ENCODE assay signal across 8 cellular contexts in genomic region chr12:48156648-48157015, GRCh38. TPM values are rescaled to one million over a fixed set of nuclear protein-coding genes. Genes with fewer than 3 reads are reported as not detected.
DNase-seq lines count a peak whose midpoint lies in the region; ATAC-seq, FAIRE-seq and TF ChIP-seq lines count a peak whose summit lies in the region.

No MANE protein-coding gene starts in this region.

- peak; percentile 41 for DNase-seq in NCI-H1105 treated with DMSO at 0.1 percent for 48 hours (lab: John Stamatoyannopoulos, UW)
- no peak for DNase-seq in NCI-H1105 (lab: John Stamatoyannopoulos, UW)
- no peak for DNase-seq in activated T-helper 2 cell treated with anti-CD3 and anti-CD28 coated beads, Interferon-gamma antibody, Interleukin-2, Interleukin-4, amounts not matched to agents 10 μg/mL and 5 μg/mL and 100 μg/mL, durations not matched to agents 14 hours and 24 hours and 36 hours (ENCODE audit: low spot score)
- peak; percentile 13 for DNase-seq in iPS-NIHi11 (ENCODE audit: low spot score)
- DNase-seq in stimulated activated naive CD8-positive, alpha-beta T cell treated with anti-CD3 and anti-CD28 coated beads, Interleukin-15, amount 100 ng/mL, for 72 hours: no peak
- DNase-seq in GM10248 (ENCODE audit: extremely low spot score): no peak
- no peak for DNase-seq in urothelium cell line (ENCODE audit: low spot score)

- H3K27me3 Mint-ChIP-seq in activated T-helper 2 cell treated with anti-CD3 and anti-CD28 coated beads, Interferon-gamma antibody, Interleukin-2, Interleukin-4, amounts not matched to agents 10 μg/mL and 5 μg/mL and 100 μg/mL, durations not matched to agents 14 hours and 24 hours and 36 hours (ENCODE audit: low read depth): no peaks in the 10 kb centered on the region
- H3K27me3 Mint-ChIP-seq in stimulated activated naive CD8-positive, alpha-beta T cell treated with anti-CD3 and anti-CD28 coated beads, Interleukin-15, amount 100 ng/mL, for 72 hours: no peaks in the 10 kb centered on the region

- CTCF ChIA-PET in GM10248 (lab: Yijun Ruan, JAX): interaction anchor here (0.8 to 1.8 kb wide), 6 partner anchors 9 to 284 kb away, joined by 3 to 11 read pairs (median 5); no protein-coding TSS in a partner anchor

- no peaks in the 10 kb centered on the region for H3K9me3 Mint-ChIP-seq in activated T-helper 2 cell treated with anti-CD3 and anti-CD28 coated beads, Interferon-gamma antibody, Interleukin-2, Interleukin-4, amounts not matched to agents 10 μg/mL and 5 μg/mL and 100 μg/mL, durations not matched to agents 14 hours and 24 hours and 36 hours
- H3K9me3 Mint-ChIP-seq in stimulated activated naive CD8-positive, alpha-beta T cell treated with anti-CD3 and anti-CD28 coated beads, Interleukin-15, amount 100 ng/mL, for 72 hours: no peaks in the 10 kb centered on the region

- no peak for ATAC-seq in stimulated activated naive CD8-positive, alpha-beta T cell treated with anti-CD3 and anti-CD28 coated beads, Interleukin-15, amount 100 ng/mL, for 72 hours
- ATAC-seq in GM19397 (IDR thresholded peaks at IDR 0.05; ENCODE audit: unreplicated experiment): no peak

- peaks cover 21% of the 10 kb centered on the region for H3K36me3 Mint-ChIP-seq in activated T-helper 2 cell treated with anti-CD3 and anti-CD28 coated beads, Interferon-gamma antibody, Interleukin-2, Interleukin-4, amounts not matched to agents 10 μg/mL and 5 μg/mL and 100 μg/mL, durations not matched to agents 14 hours and 24 hours and 36 hours (ENCODE audit: low read depth)

- intact Hi-C loops in activated T-helper 2 cell treated with anti-CD3 and anti-CD28 coated beads, Interferon-gamma antibody, Interleukin-2, Interleukin-4, amounts not matched to agents 10 μg/mL and 5 μg/mL and 100 μg/mL, durations not matched to agents 14 hours and 24 hours and 36 hours (cut with micrococcal nuclease): loop anchor here (1.0 to 5.0 kb wide), 7 partner anchors 26 to 449 kb away; partner anchors contain the start of genes HDAC7, PFKM, RPAP3 and SENP1

- TF ChIP-seq CTCF in GM10248 (IDR thresholded peaks at IDR 0.05; ENCODE audit: control extremely low read depth, extremely low read depth, low read depth, missing control alignments): no peak

- peak overlapping the region; percentile 86 for H3K4me3 Mint-ChIP-seq in activated T-helper 2 cell treated with anti-CD3 and anti-CD28 coated beads, Interferon-gamma antibody, Interleukin-2, Interleukin-4, amounts not matched to agents 10 μg/mL and 5 μg/mL and 100 μg/mL, durations not matched to agents 14 hours and 24 hours and 36 hours (ENCODE audit: low read depth)
- peak overlapping the region; percentile 93 for H3K4me3 Mint-ChIP-seq in stimulated activated naive CD8-positive, alpha-beta T cell treated with anti-CD3 and anti-CD28 coated beads, Interleukin-15, amount 100 ng/mL, for 72 hours

- H3K27ac Mint-ChIP-seq in activated T-helper 2 cell treated with anti-CD3 and anti-CD28 coated beads, Interferon-gamma antibody, Interleukin-2, Interleukin-4, amounts not matched to agents 10 μg/mL and 5 μg/mL and 100 μg/mL, durations not matched to agents 14 hours and 24 hours and 36 hours: peak overlapping the region; percentile 88
- H3K27ac Mint-ChIP-seq in stimulated activated naive CD8-positive, alpha-beta T cell treated with anti-CD3 and anti-CD28 coated beads, Interleukin-15, amount 100 ng/mL, for 72 hours: peak overlapping the region; percentile 90 to 98

- H3K4me1 Mint-ChIP-seq in activated T-helper 2 cell treated with anti-CD3 and anti-CD28 coated beads, Interferon-gamma antibody, Interleukin-2, Interleukin-4, amounts not matched to agents 10 μg/mL and 5 μg/mL and 100 μg/mL, durations not matched to agents 14 hours and 24 hours and 36 hours (ENCODE audit: low read depth): peaks cover 18% of the 10 kb centered on the region
- peaks cover 63% of the 10 kb centered on the region for H3K4me1 Mint-ChIP-seq in stimulated activated naive CD8-positive, alpha-beta T cell treated with anti-CD3 and anti-CD28 coated beads, Interleukin-15, amount 100 ng/mL, for 72 hours

- no peak for FAIRE-seq in urothelium cell line (lab: Jason Lieb, UNC)

- POLR2A ChIA-PET in GM10248 (lab: Yijun Ruan, JAX): interaction anchor here (0.7 to 1.1 kb wide), 3 partner anchors 11 to 51 kb away, joined by 4 to 6 read pairs (median 5); no protein-coding TSS in a partner anchor

RNA-seq across cellular contexts. Expression of gene ASB8, which starts 0.7 kb away (rescaled TPM):
- 32.5 and 33.1 TPM in 2 replicates for total RNA-seq in activated T-helper 2 cell treated with anti-CD3 and anti-CD28 coated beads, Interferon-gamma antibody, Interleukin-2, Interleukin-4, amounts not matched to agents 10 μg/mL and 5 μg/mL and 100 μg/mL, durations not matched to agents 14 hours and 24 hours and 36 hours

RNA-seq across cellular contexts. Expression of gene CCDC184, which starts 26.8 kb away (rescaled TPM):
- 0.34 and 0.64 TPM in 2 replicates for total RNA-seq in activated T-helper 2 cell treated with anti-CD3 and anti-CD28 coated beads, Interferon-gamma antibody, Interleukin-2, Interleukin-4, amounts not matched to agents 10 μg/mL and 5 μg/mL and 100 μg/mL, durations not matched to agents 14 hours and 24 hours and 36 hours

RNA-seq across cellular contexts. Expression of gene PFKM, which starts 37.5 kb away (rescaled TPM):
- total RNA-seq in activated T-helper 2 cell treated with anti-CD3 and anti-CD28 coated beads, Interferon-gamma antibody, Interleukin-2, Interleukin-4, amounts not matched to agents 10 μg/mL and 5 μg/mL and 100 μg/mL, durations not matched to agents 14 hours and 24 hours and 36 hours: 55.2 and 67.3 TPM in 2 replicates

RNA-seq across cellular contexts. Expression of gene OR10AD1, which starts 46.5 kb away (rescaled TPM):
- total RNA-seq in activated T-helper 2 cell treated with anti-CD3 and anti-CD28 coated beads, Interferon-gamma antibody, Interleukin-2, Interleukin-4, amounts not matched to agents 10 μg/mL and 5 μg/mL and 100 μg/mL, durations not matched to agents 14 hours and 24 hours and 36 hours: not detected in 2 replicates

RNA-seq across cellular contexts. Expression of gene SENP1, which starts 50.8 kb away (rescaled TPM):
- total RNA-seq in activated T-helper 2 cell treated with anti-CD3 and anti-CD28 coated beads, Interferon-gamma antibody, Interleukin-2, Interleukin-4, amounts not matched to agents 10 μg/mL and 5 μg/mL and 100 μg/mL, durations not matched to agents 14 hours and 24 hours and 36 hours: 45.9 and 49.0 TPM in 2 replicates

Comparison
In these comparisons a context has a peak if more than half of its experiments do, and no peak if none do; other contexts are left out.
1. DNase-seq: peak in NCI-H1105 treated with DMSO at 0.1 percent for 48 hours (single experiment) and iPS-NIHi11 (single experiment); none in NCI-H1105 (single experiment), activated T-helper 2 cell treated with anti-CD3 and anti-CD28 coated beads, Interferon-gamma antibody, Interleukin-2, Interleukin-4, amounts not matched to agents 10 μg/mL and 5 μg/mL and 100 μg/mL, durations not matched to agents 14 hours and 24 hours and 36 hours (single experiment), stimulated activated naive CD8-positive, alpha-beta T cell treated with anti-CD3 and anti-CD28 coated beads, Interleukin-15, amount 100 ng/mL, for 72 hours (0 of 2), GM10248 (single experiment) and urothelium cell line (single experiment).